Comparison of ENCODE assay signal across 7 cellular contexts in genomic region chr19:41449079-41449864, GRCh38. TPM values are rescaled to one million over a fixed set of nuclear protein-coding genes. Genes with fewer than 3 reads are reported as not detected.
DNase-seq lines count a peak whose midpoint lies in the region; ATAC-seq and TF ChIP-seq lines count a peak whose summit lies in the region.

No MANE protein-coding gene starts in this region.

- peak; percentile 76 to 92 (median 88) for ATAC-seq in psoas muscle

- no peaks in the 10 kb centered on the region for H3K9me3 Mint-ChIP-seq in activated naive CD8-positive, alpha-beta T cell (ENCODE audit: low read depth)

- H3K9me3 ChIP-seq in psoas muscle (no peaks in the 10 kb centered on the region), uterus (no peaks in the 10 kb centered on the region)

- peaks cover 0 to 3% (median 0%) of the 10 kb centered on the region in 3 donors for H3K27me3 ChIP-seq in psoas muscle (ENCODE audit: insufficient read depth in 3 of 3, low read length in 2 of 3)
- H3K27me3 ChIP-seq in uterus = no peaks in the 10 kb centered on the region

- intact Hi-C loops in cardiac septum (cut with DNase I) (loop anchor here (1.0 to 2.0 kb wide), 2 partner anchors 88 to 114 kb away; no protein-coding TSS in a partner anchor), psoas muscle (cut with DNase I) (loop anchor here in 1 of 2 donors (2.0 to 5.0 kb wide), 3 partner anchors 88 to 298 kb away; no protein-coding TSS in a partner anchor), uterus (cut with DNase I; ENCODE audit: low total_unique reads) (no loop called here)

- H3K27ac ChIP-seq in psoas muscle (no peak overlapping the region), uterus (peak overlapping the region in 1 of 2 donors; percentile 56)

- TF ChIP-seq CTCF in GM12874 (IDR thresholded peaks at IDR 0.05; ENCODE audit: insufficient read depth, low read depth, low read length) = peak; percentile 91
- peak; percentile 74 for TF ChIP-seq CTCF in LNCAP (IDR thresholded peaks at IDR 0.05)
- TF ChIP-seq CTCF in psoas muscle (IDR thresholded peaks at IDR 0.05) = peak; percentile 96
- peak; percentile 92 to 99 (median 94) for TF ChIP-seq CTCF in uterus (IDR thresholded peaks at IDR 0.05)

- DNase-seq in SW 1271 (lab: John Stamatoyannopoulos, UW) = peak; percentile 30 to 59
- DNase-seq in cardiac septum (ENCODE audit: low spot score) = peak; percentile 90
- DNase-seq in psoas muscle = peak; percentile 79 to 84
- peak; percentile 79 to 83 for DNase-seq in uterus

- 2 to 3% (median 3%) methylated on average over 22 of the region's 22 CpGs for WGBS in psoas muscle, 3 donors

- H3K27ac Mint-ChIP-seq in activated naive CD8-positive, alpha-beta T cell = no peak overlapping the region

- H3K4me1 ChIP-seq in psoas muscle = peaks cover 5% of the 10 kb centered on the region
- no peaks in the 10 kb centered on the region for H3K4me1 ChIP-seq in uterus

- H3K36me3 Mint-ChIP-seq in activated naive CD8-positive, alpha-beta T cell = no peaks in the 10 kb centered on the region

- no peaks in the 10 kb centered on the region for H3K36me3 ChIP-seq in psoas muscle (ENCODE audit: insufficient read depth in 1 of 2, low read depth in 1 of 2)
- no peaks in the 10 kb centered on the region for H3K36me3 ChIP-seq in uterus

- H3K4me3 Mint-ChIP-seq in activated naive CD8-positive, alpha-beta T cell = peak overlapping the region; percentile 83

- H3K4me3 ChIP-seq in psoas muscle (peak overlapping the region; percentile 52), uterus (peak overlapping the region in 1 of 2 donors; percentile 17)

- no peak for TF ChIP-seq POLR2A in uterus (IDR thresholded peaks at IDR 0.05)

- H3K27me3 Mint-ChIP-seq in activated naive CD8-positive, alpha-beta T cell = no peaks in the 10 kb centered on the region

- H3K4me1 Mint-ChIP-seq in activated naive CD8-positive, alpha-beta T cell (ENCODE audit: low read depth) = peaks cover 7% of the 10 kb centered on the region

RNA-seq across cellular contexts. Expression of gene ERICH4, which starts 6.3 kb away (rescaled TPM):
- total RNA-seq in cardiac septum (not detected), psoas muscle (not detected), uterus (not detected)
- polyA plus RNA-seq in psoas muscle = under 1 TPM in 2 of 3 donors, not detected in 1; 0.09 to 0.10 TPM

RNA-seq across cellular contexts. Expression of gene DMAC2, which starts 9.6 kb away (rescaled TPM):
- total RNA-seq in cardiac septum = 84.4 TPM
- total RNA-seq in psoas muscle = 10 to 100 TPM; 37.6 to 71.4 (median 59.5) TPM
- 100 to 1,000 TPM in 1 of 3 donors, 10 to 100 TPM in 2; 68.5 to 113 (median 88.8) TPM for polyA plus RNA-seq in psoas muscle
- 10 to 100 TPM; 25.8 to 89.4 (median 32.9) TPM for total RNA-seq in uterus

RNA-seq across cellular contexts. Expression of gene B3GNT8, which starts 22.1 kb away (rescaled TPM):
- total RNA-seq in cardiac septum (3.9 TPM), psoas muscle (1 to 10 TPM in 2 of 4 donors, under 1 TPM in 2; 0.55 to 1.9 (median 1.3) TPM), uterus (10 to 100 TPM in 1 of 4 donors, 1 to 10 TPM in 1, under 1 TPM in 1, not detected in 1; 0.83 to 14.1 (median 3.4) TPM)
- polyA plus RNA-seq in psoas muscle = under 1 TPM; 0.59 to 0.96 (median 0.73) TPM

RNA-seq across cellular contexts. Expression of gene BCKDHA, which starts 51.7 kb away (rescaled TPM):
- 36.9 TPM for total RNA-seq in cardiac septum
- 10 to 100 TPM; 31.5 to 45.1 (median 39.8) TPM for total RNA-seq in psoas muscle
- 10 to 100 TPM; 34.9 to 58.8 (median 43.3) TPM for polyA plus RNA-seq in psoas muscle
- total RNA-seq in uterus = 10 to 100 TPM; 18.2 to 36.7 (median 21.6) TPM

RNA-seq across cellular contexts. Expression of gene EXOSC5, which starts 52.1 kb away (rescaled TPM):
- 9.0 TPM for total RNA-seq in cardiac septum
- 10 to 100 TPM; 25.4 to 42.3 (median 41.2) TPM for total RNA-seq in psoas muscle
- polyA plus RNA-seq in psoas muscle = 10 to 100 TPM; 34.9 to 78.8 (median 59.0) TPM
- total RNA-seq in uterus = 10 to 100 TPM in 1 of 4 donors, 1 to 10 TPM in 3; 1.5 to 11.4 (median 4.5) TPM
